In genomic region chr9:21993893-21994525, GRCh38 we compare ENCODE assay signal across 8 cellular contexts. TPM values are rescaled to one million over a fixed set of nuclear protein-coding genes. Genes with fewer than 3 reads are reported as not detected.
DNase-seq lines count a peak whose midpoint lies in the region; ATAC-seq and TF ChIP-seq lines count a peak whose summit lies in the region.

Gene CDKN2A (minus strand): TSS chr9:21994392.

- peak within 1 kb of the TSS; percentile 91 for H3K4me3 ChIP-seq in AG10803 (ENCODE audit: low read length)

- peaks cover 4% of the 10 kb centered on the region for H3K27me3 Mint-ChIP-seq in activated T-helper 17 cell treated with anti-CD3 and anti-CD28 coated beads, Interleukin-2, amount 50 U/mL, for 72 hours
- peaks cover 85% of the 10 kb centered on the region for H3K27me3 Mint-ChIP-seq in progenitor cell of endocrine pancreas

- no peaks in the 10 kb centered on the region for H3K9me3 Mint-ChIP-seq in activated T-helper 17 cell treated with anti-CD3 and anti-CD28 coated beads, Interleukin-2, amount 50 U/mL, for 72 hours
- H3K9me3 Mint-ChIP-seq in progenitor cell of endocrine pancreas (ENCODE audit: low read depth): no peaks in the 10 kb centered on the region

- H3K27ac Mint-ChIP-seq in activated T-helper 17 cell treated with anti-CD3 and anti-CD28 coated beads, Interleukin-2, amount 50 U/mL, for 72 hours: peak within 1 kb of the TSS; percentile 79
- H3K27ac Mint-ChIP-seq in progenitor cell of endocrine pancreas: peak within 1 kb of the TSS; percentile 71

- ATAC-seq in GM18858 (IDR thresholded peaks at IDR 0.05; ENCODE audit: unreplicated experiment) (peak; percentile 22), HG03039 (IDR thresholded peaks at IDR 0.05; ENCODE audit: unreplicated experiment) (peak; percentile 30)
- peak; percentile 58 for ATAC-seq in activated T-helper 17 cell treated with anti-CD3 and anti-CD28 coated beads, Interleukin-2, amount 50 U/mL, for 72 hours (replicated peaks)

- H3K4me3 Mint-ChIP-seq in activated T-helper 17 cell treated with anti-CD3 and anti-CD28 coated beads, Interleukin-2, amount 50 U/mL, for 72 hours: peak within 1 kb of the TSS; percentile 88
- peak within 1 kb of the TSS; percentile 60 for H3K4me3 Mint-ChIP-seq in progenitor cell of endocrine pancreas (ENCODE audit: low read depth)

- no peaks in the 10 kb centered on the region for H3K36me3 Mint-ChIP-seq in activated T-helper 17 cell treated with anti-CD3 and anti-CD28 coated beads, Interleukin-2, amount 50 U/mL, for 72 hours (ENCODE audit: low read depth)
- H3K36me3 Mint-ChIP-seq in progenitor cell of endocrine pancreas (ENCODE audit: insufficient read depth): no peaks in the 10 kb centered on the region

- no peaks in the 10 kb centered on the region for H3K4me1 Mint-ChIP-seq in activated T-helper 17 cell treated with anti-CD3 and anti-CD28 coated beads, Interleukin-2, amount 50 U/mL, for 72 hours
- H3K4me1 Mint-ChIP-seq in progenitor cell of endocrine pancreas (ENCODE audit: low read depth): peaks cover 3% of the 10 kb centered on the region

- TF ChIP-seq CTCF in AG10803 (conservative IDR thresholded peaks at IDR 0.05; ENCODE audit: low read length) (no peak), progenitor cell of endocrine pancreas (IDR thresholded peaks at IDR 0.05; ENCODE audit: unreplicated experiment) (peak; percentile 9)

- DNase-seq in AG10803 (ENCODE audit: low read depth) (peak; percentile 46), NCI-H82 (lab: John Stamatoyannopoulos, UW) (peak; percentile 79), glomerular visceral epithelial cell (ENCODE audit: extremely low spot score) (peak; percentile 94), progenitor cell of endocrine pancreas (ENCODE audit: low spot score, unreplicated experiment) (peak; percentile 36), GOT3 (lab: John Stamatoyannopoulos, UW) (no peak)

RNA-seq across cellular contexts. Expression of gene CDKN2A, which starts in this region (rescaled TPM):
- total RNA-seq in activated T-helper 17 cell treated with anti-CD3 and anti-CD28 coated beads, Interleukin-2, amount 50 U/mL, for 72 hours: 1 to 10 TPM; 4.7 to 6.4 TPM
- total RNA-seq in progenitor cell of endocrine pancreas: not detected in 2 replicates

Comparison
In these comparisons a context has a peak if more than half of its experiments do, and no peak if none do; other contexts are left out.
1. Peak in DNase-seq in progenitor cell of endocrine pancreas; RNA of the gene not detected or under 1 TPM.